ENCODE assay signal across 13 cellular contexts in the genomic region with DNA sequence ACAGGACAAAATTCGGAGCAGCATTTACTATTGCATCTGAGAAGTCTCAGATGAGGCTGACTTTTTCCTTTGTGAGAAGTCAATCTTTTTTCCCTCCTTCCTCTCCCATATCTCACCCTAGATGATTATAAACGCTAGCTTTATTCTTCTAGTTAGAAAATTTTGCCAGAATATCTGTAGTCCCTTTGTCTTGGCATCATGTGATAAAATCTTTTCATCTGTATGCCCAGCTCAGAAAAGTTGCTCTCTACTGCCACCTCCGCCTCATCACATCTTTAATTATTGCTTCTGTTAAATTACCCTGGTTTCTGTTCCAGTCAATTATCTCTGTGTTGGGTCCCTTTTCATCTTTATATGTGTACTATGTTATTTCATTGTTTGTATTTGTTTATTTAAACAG.
A peak's percentile ranks its signal among the peaks of the same experiment; 100 is the strongest.
DNase-seq lines count a peak whose midpoint lies in the region; ATAC-seq and TF ChIP-seq lines count a peak whose summit lies in the region.
"Had no signal": no experiment of that assay in that cellular context is flagged by ENCODE, and none has a peak within 500 bp of the region (broad histone marks: within the 10 kb centered on the region; RNA-seq: fewer than 3 reads in every experiment).

No MANE protein-coding gene starts in this region.

- TF ChIP-seq CTCF in A673 (conservative IDR thresholded peaks at IDR 0.05; ENCODE audit: low read depth, low read length) = peak; percentile 50
- TF ChIP-seq CTCF in RWPE1 (conservative IDR thresholded peaks at IDR 0.05; ENCODE audit: low read depth) = peak; percentile 17; the same call in 1 of the 2 replicates
- TF ChIP-seq CTCF in foreskin fibroblast (IDR thresholded peaks at IDR 0.05; ENCODE audit: low read depth, low read length) = peak; percentile 9

- no peak overlapping the region for H3K27ac ChIP-seq in A673 (ENCODE audit: low read depth, low read length, poor library complexity, severe bottlenecking)
- H3K27ac ChIP-seq in RWPE1 = no peak overlapping the region
- no peak overlapping the region for H3K27ac ChIP-seq in aorta (ENCODE audit: low read depth in 1 of 2, low read length in 2 of 2)
- H3K27ac ChIP-seq: BLaER1 treated with 17β-estradiol and CSF1 and Interleukin-3, amounts not matched to agents 10 nM and 100 nM had no signal

- H3K4me3 Mint-ChIP-seq in activated CD4-positive, alpha-beta memory T cell treated with anti-CD3 and anti-CD28 coated beads for 36 hours = no peak overlapping the region

- H3K4me1 Mint-ChIP-seq in activated CD4-positive, alpha-beta memory T cell treated with anti-CD3 and anti-CD28 coated beads for 36 hours (ENCODE audit: low read depth) = no peaks in the 10 kb centered on the region

- H3K36me3 ChIP-seq in A673 (ENCODE audit: insufficient read depth, low read length, poor library complexity, severe bottlenecking) (no peaks in the 10 kb centered on the region), aorta (ENCODE audit: control insufficient read depth in 1 of 2, insufficient read depth in 2 of 2, low read length in 1 of 2) (no peaks in the 10 kb centered on the region)
- H3K36me3 ChIP-seq: BLaER1 treated with 17β-estradiol and CSF1 and Interleukin-3, amounts not matched to agents 10 nM and 100 nM had no signal

- H3K27me3 ChIP-seq in A673 (replicated peaks; ENCODE audit: insufficient read depth, low read depth, low read length, poor library complexity) (peaks cover 6% of the 10 kb centered on the region), aorta (ENCODE audit: control insufficient read depth in 1 of 2, insufficient read depth in 2 of 2, low read length in 1 of 2) (no peaks in the 10 kb centered on the region)
- H3K27me3 ChIP-seq: BLaER1 treated with 17β-estradiol and CSF1 and Interleukin-3, amounts not matched to agents 10 nM and 100 nM had no signal

- no peaks in the 10 kb centered on the region for H3K9me3 ChIP-seq in A673 (ENCODE audit: low read depth, low read length, poor library complexity, severe bottlenecking)
- peaks cover 1% of the 10 kb centered on the region for H3K9me3 ChIP-seq in aorta (ENCODE audit: control insufficient read depth, low read length)
- H3K9me3 ChIP-seq: BLaER1 treated with 17β-estradiol and CSF1 and Interleukin-3, amounts not matched to agents 10 nM and 100 nM had no signal

- H3K4me3 ChIP-seq in A673 (ENCODE audit: low read depth, low read length, poor library complexity, severe bottlenecking) = no peak overlapping the region
- H3K4me3 ChIP-seq in foreskin fibroblast (ENCODE audit: low read depth in 1 of 2, low read length in 2 of 2) = no peak overlapping the region
- no peak overlapping the region for H3K4me3 ChIP-seq in aorta (ENCODE audit: low read length in 2 of 2)
- H3K4me3 ChIP-seq: BLaER1 treated with 17β-estradiol and CSF1 and Interleukin-3, amounts not matched to agents 10 nM and 100 nM had no signal

- H3K4me1 ChIP-seq in A673 (ENCODE audit: insufficient read depth, low read length, poor library complexity, severe bottlenecking) = no peaks in the 10 kb centered on the region
- no peaks in the 10 kb centered on the region for H3K4me1 ChIP-seq in aorta (ENCODE audit: control insufficient read depth in 1 of 2, insufficient read depth in 2 of 2, low read length in 2 of 2)

- POLR2A ChIA-PET in A673 (lab: Charles Lee; ENCODE audit: low non-redundant PET) (no interaction called here), RWPE1 (lab: Yijun Ruan, JAX; ENCODE audit: low non-redundant PET) (no interaction called here)
- POLR2A ChIA-PET in activated CD4-positive, alpha-beta memory T cell treated with anti-CD3 and anti-CD28 coated beads for 36 hours (lab: Charles Lee) = no interaction called here

- DNase-seq in A673 (ENCODE audit: low spot score) (peak; percentile 13), HCEC 1CT (peak; percentile 22), RWPE1 (ENCODE audit: low spot score) (peak; percentile 10), foreskin fibroblast (peak in 1 of 2 donors; percentile 34), activated gamma-delta T cell treated with Interleukin-2 at 50 U/mL for 16 hours (no peak), aorta (no peak)
- DNase-seq in activated CD4-positive, alpha-beta memory T cell treated with anti-CD3 and anti-CD28 coated beads for 36 hours = no peak
- DNase-seq: activated T-cell treated with anti-CD3 and anti-CD28 coated beads, Interleukin-2, amount 50 U/mL, for 48 hours; central memory CD4-positive, alpha-beta T cell; NCI-H1436; stimulated activated CD4-positive, alpha-beta T cell treated with anti-CD3 and anti-CD28 coated beads, Interleukin-2, amount 100 ng/mL, for 48 hours had no signal

- no peaks in the 10 kb centered on the region for H3K36me3 Mint-ChIP-seq in activated CD4-positive, alpha-beta memory T cell treated with anti-CD3 and anti-CD28 coated beads for 36 hours

- BruUV-seq in A673 (replicated peaks; lab: Mats Ljungman, UMichigan) = no TSS peak

- intact Hi-C loops in A673 (cut with micrococcal nuclease; ENCODE audit: unreplicated experiment) = no loop called here
- intact Hi-C loops in activated CD4-positive, alpha-beta memory T cell treated with anti-CD3 and anti-CD28 coated beads for 36 hours (cut with micrococcal nuclease) = no loop called here
- intact Hi-C loops in aorta (cut with DNase I) = no loop called here

- H3K27ac Mint-ChIP-seq in activated CD4-positive, alpha-beta memory T cell treated with anti-CD3 and anti-CD28 coated beads for 36 hours = no peak overlapping the region

- CTCF ChIA-PET in A673 (lab: Charles Lee) = no interaction called here
- CTCF ChIA-PET in RWPE1 (lab: Yijun Ruan, JAX) = interaction anchor here (0.7 to 1.4 kb wide), 3 partner anchors 24 to 672 kb away, joined by 3 to 5 read pairs (median 3); no protein-coding TSS in a partner anchor
- CTCF ChIA-PET in activated CD4-positive, alpha-beta memory T cell treated with anti-CD3 and anti-CD28 coated beads for 36 hours (lab: Charles Lee) = no interaction called here

- H3K27me3 Mint-ChIP-seq in activated CD4-positive, alpha-beta memory T cell treated with anti-CD3 and anti-CD28 coated beads for 36 hours = no peaks in the 10 kb centered on the region

- WGBS in aorta, 2 donors = 48 to 51% methylated on average over 3 of the region's 3 CpGs

- no peaks in the 10 kb centered on the region for H3K9me3 Mint-ChIP-seq in activated CD4-positive, alpha-beta memory T cell treated with anti-CD3 and anti-CD28 coated beads for 36 hours

- ATAC-seq in aorta (ENCODE audit: low FRiP score) (no peak), HG02798 (IDR thresholded peaks at IDR 0.05; ENCODE audit: poor library complexity, unreplicated experiment) (no peak)

Comparison
In these comparisons a context has a peak if more than half of its experiments do, and no peak if none do; other contexts are left out.
1. DNase-seq: peak in A673 (single experiment), HCEC 1CT (single experiment) and RWPE1 (single experiment); none in activated gamma-delta T cell treated with Interleukin-2 at 50 U/mL for 16 hours (single experiment), activated CD4-positive, alpha-beta memory T cell treated with anti-CD3 and anti-CD28 coated beads for 36 hours (single experiment) and aorta (0 of 2).
2. Peak in every context shown above with its lines, with median percentiles within 50 percentile points of each other: CTCF ChIP-seq.